In genomic region chr3:153289334-153289808, GRCh38 we compare ENCODE assay signal across 13 cellular contexts.
DNase-seq lines count a peak whose midpoint lies in the region; ATAC-seq and TF ChIP-seq lines count a peak whose summit lies in the region.
"Had no signal": no experiment of that assay in that cellular context is flagged by ENCODE, and none has a peak within 500 bp of the region (broad histone marks: within the 10 kb centered on the region; RNA-seq: fewer than 3 reads in every experiment).

No MANE protein-coding gene starts in this region.

- no peak for TF ChIP-seq CTCF in foreskin keratinocyte (conservative IDR thresholded peaks at IDR 0.05)
- no peak for TF ChIP-seq CTCF in upper lobe of right lung (IDR thresholded peaks at IDR 0.05)
- no peak for TF ChIP-seq CTCF in mucosa of descending colon (IDR thresholded peaks at IDR 0.05)

- H3K36me3 Mint-ChIP-seq in activated naive CD4-positive, alpha-beta T cell treated with anti-CD3 and anti-CD28 coated beads, Interleukin-2, amount 50 U/mL, for 72 hours, result no peaks in the 10 kb centered on the region
- H3K36me3 Mint-ChIP-seq: activated naive CD8-positive, alpha-beta T cell treated with anti-CD3 and anti-CD28 coated beads, Interleukin-2, amount 10 ng/mL, durations not matched to agents 7 days and 5 days had no signal

- no peak overlapping the region for H3K4me3 ChIP-seq in upper lobe of right lung
- H3K4me3 ChIP-seq in mucosa of descending colon, result no peak overlapping the region
- H3K4me3 ChIP-seq: BLaER1, vagina had no signal

- peak overlapping the region; percentile 1 for H3K27ac ChIP-seq in foreskin keratinocyte
- H3K27ac ChIP-seq in upper lobe of right lung, result no peak overlapping the region
- H3K27ac ChIP-seq: BLaER1, neutrophil had no signal

- H3K27ac Mint-ChIP-seq in activated naive CD4-positive, alpha-beta T cell treated with anti-CD3 and anti-CD28 coated beads, Interleukin-2, amount 50 U/mL, for 72 hours, result peak overlapping the region in 1 of 2 donors; percentile 7
- H3K27ac Mint-ChIP-seq: activated naive CD8-positive, alpha-beta T cell treated with anti-CD3 and anti-CD28 coated beads, Interleukin-2, amount 10 ng/mL, durations not matched to agents 7 days and 5 days had no signal

- H3K27me3 ChIP-seq in foreskin keratinocyte (no peaks in the 10 kb centered on the region), upper lobe of right lung (no peaks in the 10 kb centered on the region)
- H3K27me3 ChIP-seq: BLaER1, neutrophil, vagina had no signal

- DNase-seq in activated naive CD4-positive, alpha-beta T cell treated with anti-CD3 and anti-CD28 coated beads, Interleukin-2, amount 50 U/mL, for 72 hours (ENCODE audit: low spot score in 2 of 2), result no peak
- no peak for DNase-seq in activated naive CD4-positive, alpha-beta T cell treated with Interleukin-2 at 50 U/mL for 16 hours
- DNase-seq in SIG-M5 treated with dmso at 0.1 percent for 504 hours (lab: John Stamatoyannopoulos, UW; ENCODE audit: unreplicated experiment) (peak; percentile 90), foreskin keratinocyte (peak in 1 of 2 donors; percentile 43), upper lobe of right lung (no peak), SW480 (ENCODE audit: low spot score) (no peak), mucosa of descending colon (no peak)
- DNase-seq: activated naive CD8-positive, alpha-beta T cell treated with anti-CD3 and anti-CD28 coated beads, Interleukin-2, amount 10 ng/mL, durations not matched to agents 7 days and 5 days; NCI-H2107 had no signal

- ATAC-seq in activated naive CD4-positive, alpha-beta T cell treated with anti-CD3 and anti-CD28 coated beads, Interleukin-2, amount 50 U/mL, for 72 hours, result peak; percentile 46 to 49
- ATAC-seq in foreskin keratinocyte, result no peak
- ATAC-seq in upper lobe of right lung, result peak; percentile 74
- no peak for ATAC-seq in HG03280 (IDR thresholded peaks at IDR 0.05; ENCODE audit: unreplicated experiment)
- no peak for ATAC-seq in mucosa of descending colon

- H3K9me3 ChIP-seq in upper lobe of right lung (no peaks in the 10 kb centered on the region), mucosa of descending colon (no peaks in the 10 kb centered on the region)
- H3K9me3 ChIP-seq: BLaER1, neutrophil, vagina had no signal

- H3K9me3 Mint-ChIP-seq in activated naive CD4-positive, alpha-beta T cell treated with anti-CD3 and anti-CD28 coated beads, Interleukin-2, amount 50 U/mL, for 72 hours, result no peaks in the 10 kb centered on the region
- H3K9me3 Mint-ChIP-seq: activated naive CD8-positive, alpha-beta T cell treated with anti-CD3 and anti-CD28 coated beads, Interleukin-2, amount 10 ng/mL, durations not matched to agents 7 days and 5 days had no signal

- intact Hi-C loops in upper lobe of right lung (cut with DNase I), result no loop called here
- intact Hi-C loops in mucosa of descending colon (cut with DNase I, micrococcal nuclease), result no loop called here

- no peaks in the 10 kb centered on the region for H3K36me3 ChIP-seq in upper lobe of right lung
- H3K36me3 ChIP-seq in mucosa of descending colon (ENCODE audit: low read depth), result no peaks in the 10 kb centered on the region
- H3K36me3 ChIP-seq: BLaER1, neutrophil, vagina had no signal

- H3K4me1 ChIP-seq in foreskin keratinocyte (peaks cover 46% of the 10 kb centered on the region), upper lobe of right lung (peaks cover 26% of the 10 kb centered on the region), mucosa of descending colon (ENCODE audit: low read depth) (no peaks in the 10 kb centered on the region)

Comparison
In these comparisons a context has a peak if more than half of its experiments do, and no peak if none do; other contexts are left out.
1. ATAC-seq: peak in activated naive CD4-positive, alpha-beta T cell treated with anti-CD3 and anti-CD28 coated beads, Interleukin-2, amount 50 U/mL, for 72 hours (2 of 2) and upper lobe of right lung (single experiment); none in foreskin keratinocyte (single experiment), HG03280 (single experiment) and mucosa of descending colon (single experiment).